In genomic region chr1:214966366-214966765, GRCh38 we compare ENCODE assay signal across 25 cellular contexts.
DNase-seq lines count a peak whose midpoint lies in the region; ATAC-seq and TF ChIP-seq lines count a peak whose summit lies in the region.
"Had no signal": no experiment of that assay in that cellular context is flagged by ENCODE, and none has a peak within 500 bp of the region (broad histone marks: within the 10 kb centered on the region; RNA-seq: fewer than 3 reads in every experiment).

No MANE protein-coding gene starts in this region.

- no peak overlapping the region for H2BK15ac ChIP-seq in mesendoderm (replicated peaks; ENCODE audit: low read depth)

- no peak overlapping the region for H2AK5ac ChIP-seq in mesendoderm (ENCODE audit: low read length)

- H3K4me3 ChIP-seq in adipocyte (ENCODE audit: low read length): peak overlapping the region; percentile 49
- H3K4me3 ChIP-seq in foreskin fibroblast (ENCODE audit: low read depth in 1 of 2, low read length in 2 of 2): no peak overlapping the region
- H3K4me3 ChIP-seq in mesendoderm (ENCODE audit: low read length): no peak overlapping the region
- no peak overlapping the region for H3K4me3 ChIP-seq in left ventricle myocardium inferior
- no peak overlapping the region for H3K4me3 ChIP-seq in coronary artery
- H3K4me3 ChIP-seq: A549, esophagus muscularis mucosa, heart left ventricle, K562, stomach, upper lobe of left lung had no signal

- TF ChIP-seq CTCF in foreskin fibroblast (IDR thresholded peaks at IDR 0.05; ENCODE audit: low read depth, low read length): no peak
- TF ChIP-seq CTCF in left ventricle myocardium inferior (IDR thresholded peaks at IDR 0.05; ENCODE audit: borderline replicate concordance): no peak
- no peak for TF ChIP-seq CTCF in coronary artery (IDR thresholded peaks at IDR 0.05)

- H3K36me3 ChIP-seq in adipocyte (ENCODE audit: control insufficient read depth, insufficient read depth, low read length, severe bottlenecking): no peaks in the 10 kb centered on the region
- no peaks in the 10 kb centered on the region for H3K36me3 ChIP-seq in mesendoderm (ENCODE audit: control insufficient read depth, insufficient read depth, low read length)
- no peaks in the 10 kb centered on the region for H3K36me3 ChIP-seq in left ventricle myocardium inferior
- H3K36me3 ChIP-seq: esophagus muscularis mucosa, heart left ventricle, neutrophil, stomach, upper lobe of left lung had no signal

- H3K9me3 ChIP-seq in adipocyte (ENCODE audit: control insufficient read depth, low read length): no peaks in the 10 kb centered on the region
- peaks cover 8% of the 10 kb centered on the region for H3K9me3 ChIP-seq in left ventricle myocardium inferior (replicated peaks)
- H3K9me3 ChIP-seq: A549, heart left ventricle, neutrophil, upper lobe of left lung had no signal

- no peak overlapping the region for H3K4me2 ChIP-seq in mesendoderm (ENCODE audit: low read length)
- H3K4me2 ChIP-seq: A549 had no signal

- H3K27ac ChIP-seq in mesendoderm (ENCODE audit: low read depth, low read length) (no peak overlapping the region), left ventricle myocardium inferior (replicated peaks) (no peak overlapping the region), coronary artery (no peak overlapping the region)
- H3K27ac ChIP-seq: A549, esophagus muscularis mucosa, heart left ventricle, neutrophil, stomach, upper lobe of left lung had no signal

- no CpG with 5 or more reads among the region's 3 CpGs for WGBS in mesendoderm (ENCODE audit: extremely low coverage, insufficient coverage, low lambda C conversion rate)

- no peak overlapping the region for H4K5ac ChIP-seq in mesendoderm (ENCODE audit: low read length)

- H3K4me1 ChIP-seq in adipocyte (ENCODE audit: control insufficient read depth, insufficient read depth, low read length) (peaks cover 38% of the 10 kb centered on the region), mesendoderm (ENCODE audit: control insufficient read depth, low read depth, low read length) (no peaks in the 10 kb centered on the region), left ventricle myocardium inferior (no peaks in the 10 kb centered on the region)
- H3K4me1 ChIP-seq: A549, esophagus muscularis mucosa, heart left ventricle, stomach, upper lobe of left lung had no signal

- intact Hi-C loops in left ventricle myocardium inferior (cut with micrococcal nuclease): no loop called here

- H3K23ac ChIP-seq in mesendoderm (ENCODE audit: low read length): no peak overlapping the region

- DNase-seq in AG20443 (ENCODE audit: low spot score) (peak; percentile 77), adipocyte (ENCODE audit: low read depth) (peak; percentile 74), foreskin fibroblast (peak; percentile 59 to 73), pons (ENCODE audit: low spot score) (peak; percentile 85), mesendoderm (no peak), left ventricle myocardium inferior (no peak), coronary artery (ENCODE audit: low spot score) (no peak)
- DNase-seq: activated CD4-positive, alpha-beta T cell treated with anti-CD3 and anti-CD28 coated beads, Interleukin-2, amount 50 U/mL, for 48 hours; activated CD4-positive, CD25-positive, alpha-beta regulatory T cell; activated naive CD8-positive, alpha-beta T cell treated with anti-CD3 and anti-CD28 coated beads, Interleukin-2, amount 10 ng/mL, durations not matched to agents 7 days and 5 days; effector CD8-positive, alpha-beta T cell; HCEC 1CT; heart left ventricle; MM.1S; NCI-H146; NCI-H2171; NCI-H526 treated with DMSO at 0.1 percent for 48 hours; stomach; upper lobe of left lung had no signal

- H2BK5ac ChIP-seq in mesendoderm (ENCODE audit: low read length): no peak overlapping the region

- no peaks in the 10 kb centered on the region for H3K79me2 ChIP-seq in mesendoderm (ENCODE audit: control insufficient read depth, insufficient read depth, low read length)

- H3K79me1 ChIP-seq in mesendoderm (ENCODE audit: low read length): no peaks in the 10 kb centered on the region

- H2BK120ac ChIP-seq in mesendoderm (ENCODE audit: low read depth, low read length): no peak overlapping the region

- H3K4ac ChIP-seq in mesendoderm (ENCODE audit: low read depth, low read length): no peak overlapping the region

- H3K18ac ChIP-seq in mesendoderm (ENCODE audit: low read length): no peak overlapping the region

- H3K27me3 ChIP-seq in adipocyte (replicated peaks; ENCODE audit: control insufficient read depth, insufficient read depth, low read length) (no peaks in the 10 kb centered on the region), mesendoderm (ENCODE audit: insufficient read depth, low read length, poor library complexity) (no peaks in the 10 kb centered on the region), left ventricle myocardium inferior (ENCODE audit: low read depth) (no peaks in the 10 kb centered on the region)
- H3K27me3 ChIP-seq: esophagus muscularis mucosa, heart left ventricle, neutrophil, stomach, upper lobe of left lung had no signal

- no peak for ATAC-seq in HG02642 (IDR thresholded peaks at IDR 0.05; ENCODE audit: poor library complexity, unreplicated experiment)
- ATAC-seq: A549, K562, left lobe of liver had no signal

- no peak overlapping the region for H4K8ac ChIP-seq in mesendoderm (ENCODE audit: low read depth, low read length)

- H3K9ac ChIP-seq in adipocyte (ENCODE audit: low read length) (peak overlapping the region; percentile 47), mesendoderm (ENCODE audit: low read length) (no peak overlapping the region)

- H3K56ac ChIP-seq in mesendoderm (ENCODE audit: low read length): no peak overlapping the region

Comparison
In these comparisons a context has a peak if more than half of its experiments do, and no peak if none do; other contexts are left out.
1. DNase-seq: peak in AG20443 (single experiment), adipocyte (single experiment), foreskin fibroblast (2 of 2) and pons (single experiment); none in mesendoderm (single experiment), left ventricle myocardium inferior (single experiment) and coronary artery (single experiment).